Comparison of ENCODE assay signal across 29 cellular contexts in genomic region chr7:123771846-123772245, GRCh38.
"Had no signal": no experiment of that assay in that cellular context is flagged by ENCODE, and none has a peak within 500 bp of the region (broad histone marks: within the 10 kb centered on the region; RNA-seq: fewer than 3 reads in every experiment).

No MANE protein-coding gene starts in this region.

- H3K27me3 ChIP-seq: left lung, pancreas, sigmoid colon, upper lobe of right lung had no signal

- H3K9me3 ChIP-seq: left lung, lower lobe of right lung, pancreas, prostate gland, sigmoid colon, spleen, suprapubic skin, thoracic aorta, tibial artery, upper lobe of right lung had no signal

- H3K9me3 Mint-ChIP-seq: immature natural killer cell; mesothelial cell of epicardium; naive thymus-derived CD4-positive, alpha-beta T cell; natural killer cell treated with Interleukin-12 subunit alpha and Interleukin-12 subunit beta and Interleukin-15 and Interleukin-18, amount 100 ng/mL, for 72 hours; stimulated activated effector memory CD8-positive, alpha-beta T cell treated with anti-CD3 and anti-CD28 coated beads, Interleukin-12 subunit alpha, Interleukin-12 subunit beta, amount 100 ng/mL, for 72 hours; stimulated activated naive CD8-positive, alpha-beta T cell treated with anti-CD3 and anti-CD28 coated beads, Interleukin-15, Interleukin-2, amounts not matched to agents 100 ng/mL and 50 ng/mL, for 24 hours had no signal

- H3K36me3 Mint-ChIP-seq: mesothelial cell of epicardium; stimulated activated effector memory CD8-positive, alpha-beta T cell treated with anti-CD3 and anti-CD28 coated beads, Interleukin-12 subunit alpha, Interleukin-12 subunit beta, amount 100 ng/mL, for 72 hours had no signal

- H3K4me1 Mint-ChIP-seq: immature natural killer cell had no signal

- H3K4me1 ChIP-seq: left lung, prostate gland, sigmoid colon, suprapubic skin, tibial artery, upper lobe of right lung had no signal

- ATAC-seq: left colon; left lung; lower lobe of right lung; naive thymus-derived CD4-positive, alpha-beta T cell; natural killer cell treated with Interleukin-12 subunit alpha and Interleukin-12 subunit beta and Interleukin-15 and Interleukin-18, amount 100 ng/mL, for 72 hours; pancreas; right cardiac atrium; stimulated activated effector memory CD8-positive, alpha-beta T cell treated with anti-CD3 and anti-CD28 coated beads, Interleukin-12 subunit alpha, Interleukin-12 subunit beta, amount 100 ng/mL, for 72 hours; upper lobe of right lung had no signal

- H3K36me3 ChIP-seq: left lung, lower lobe of right lung, pancreas, prostate gland, sigmoid colon, spleen, suprapubic skin, thoracic aorta, tibial artery, upper lobe of right lung had no signal

- FAIRE-seq: islet of Langerhans, kidney, pancreas, small intestine, urothelium cell line had no signal

- H3K4me3 ChIP-seq: left lung, lower lobe of right lung, pancreas, prostate gland, sigmoid colon, spleen, suprapubic skin, thoracic aorta, tibial artery, upper lobe of right lung had no signal

- DNase-seq: hypothalamus; immature natural killer cell; kidney; left colon; left lung; lower lobe of right lung; mesenchymal stem cell; naive thymus-derived CD4-positive, alpha-beta T cell; pancreas; posterior cingulate gyrus; retina; right cardiac atrium; sigmoid colon; small intestine; spleen; stimulated activated CD4-positive, alpha-beta T cell treated with anti-CD3 and anti-CD28 coated beads, Interleukin-4, amount 100 ng/mL, for 24 hours; stimulated activated naive CD4-positive, alpha-beta T cell; tibial artery; trophoblast cell; upper lobe of right lung had no signal

- H3K27ac ChIP-seq: left lung, lower lobe of right lung, pancreas, prostate gland, sigmoid colon, suprapubic skin, thoracic aorta, tibial artery, upper lobe of right lung had no signal

- H3K27ac Mint-ChIP-seq: immature natural killer cell; mesothelial cell of epicardium; naive thymus-derived CD4-positive, alpha-beta T cell; natural killer cell treated with Interleukin-12 subunit alpha and Interleukin-12 subunit beta and Interleukin-15 and Interleukin-18, amount 100 ng/mL, for 72 hours; stimulated activated effector memory CD8-positive, alpha-beta T cell treated with anti-CD3 and anti-CD28 coated beads, Interleukin-12 subunit alpha, Interleukin-12 subunit beta, amount 100 ng/mL, for 72 hours; stimulated activated naive CD8-positive, alpha-beta T cell treated with anti-CD3 and anti-CD28 coated beads, Interleukin-15, Interleukin-2, amounts not matched to agents 100 ng/mL and 50 ng/mL, for 24 hours had no signal

- H3K4me3 Mint-ChIP-seq: immature natural killer cell; mesothelial cell of epicardium; naive thymus-derived CD4-positive, alpha-beta T cell; natural killer cell treated with Interleukin-12 subunit alpha and Interleukin-12 subunit beta and Interleukin-15 and Interleukin-18, amount 100 ng/mL, for 72 hours; stimulated activated naive CD8-positive, alpha-beta T cell treated with anti-CD3 and anti-CD28 coated beads, Interleukin-15, Interleukin-2, amounts not matched to agents 100 ng/mL and 50 ng/mL, for 24 hours had no signal
